ENCODE assay signal across 24 cellular contexts in genomic region chr22:44219101-44219870, GRCh38. TPM values are rescaled to one million over a fixed set of nuclear protein-coding genes. Genes with fewer than 3 reads are reported as not detected.
"Had no signal": no experiment of that assay in that cellular context is flagged by ENCODE, and none has a peak within 500 bp of the region (broad histone marks: within the 10 kb centered on the region; RNA-seq: fewer than 3 reads in every experiment).

No MANE protein-coding gene starts in this region.

- H3K9me3 Mint-ChIP-seq: activated B cell treated with CpG ODN at 0.5 μM for 24 hours; activated CD4-positive, alpha-beta T cell treated with anti-CD3 and anti-CD28 coated beads, Interleukin-2, amount 10 ng/mL, durations not matched to agents 7 days and 5 days; activated naive CD8-positive, alpha-beta T cell treated with anti-CD3 and anti-CD28 coated beads for 36 hours; activated T-helper 2 cell treated with anti-CD3 and anti-CD28 coated beads, Interferon-gamma antibody, Interleukin-2, Interleukin-4, amounts not matched to agents 10 μg/mL and 5 μg/mL and 100 μg/mL, durations not matched to agents 14 hours and 24 hours and 36 hours had no signal

- DNase-seq: activated B cell treated with CpG ODN at 0.5 μM for 24 hours; activated CD4-positive, alpha-beta memory T cell treated with anti-CD3 and anti-CD28 coated beads for 36 hours; activated CD4-positive, alpha-beta T cell treated with anti-CD3 and anti-CD28 coated beads, Interleukin-2, amount 10 ng/mL, durations not matched to agents 7 days and 5 days; activated CD8-positive, alpha-beta memory T cell treated with anti-CD3 and anti-CD28 coated beads, Interleukin-2, amount 50 U/mL, for 4 hours; activated gamma-delta T cell treated with Interleukin-2 at 50 U/mL for 16 hours; activated naive CD4-positive, alpha-beta T cell treated with anti-CD3 and anti-CD28 coated beads, Interleukin-2, amount 10 ng/mL, durations not matched to agents 7 days and 5 days; activated naive CD8-positive, alpha-beta T cell treated with anti-CD3 and anti-CD28 coated beads for 36 hours; activated T-cell treated with anti-CD3 and anti-CD28 coated beads, Interleukin-2, amount 50 U/mL, for 72 hours; brain microvascular endothelial cell; NCI-H1092; NCI-H1417; NCI-H1930; NCI-H2171; NCI-H2227 treated with DMSO at 0.1 percent for 48 hours; NCI-H446 treated with DMSO at 0.1 percent for 48 hours; NCI-H524 treated with DMSO at 0.1 percent for 48 hours; NCI-H774; PC-3; SIG-M5; T-helper 17 cell; T1000 had no signal

- H3K27ac ChIP-seq: brain microvascular endothelial cell, cardiac muscle cell, KMS-11 had no signal

- H3K36me3 ChIP-seq: brain microvascular endothelial cell, cardiac muscle cell had no signal

- H3K4me3 Mint-ChIP-seq: activated B cell treated with CpG ODN at 0.5 μM for 24 hours; activated CD4-positive, alpha-beta memory T cell treated with anti-CD3 and anti-CD28 coated beads for 36 hours; activated CD4-positive, alpha-beta T cell treated with anti-CD3 and anti-CD28 coated beads, Interleukin-2, amount 10 ng/mL, durations not matched to agents 7 days and 5 days; activated naive CD4-positive, alpha-beta T cell treated with anti-CD3 and anti-CD28 coated beads, Interleukin-2, amount 10 ng/mL, durations not matched to agents 7 days and 5 days; activated naive CD8-positive, alpha-beta T cell treated with anti-CD3 and anti-CD28 coated beads for 36 hours; activated T-cell treated with anti-CD3 and anti-CD28 coated beads, Interleukin-2, amount 50 U/mL, for 72 hours; T-helper 17 cell had no signal

- H3K4me1 Mint-ChIP-seq: activated B cell treated with CpG ODN at 0.5 μM for 24 hours; activated CD4-positive, alpha-beta T cell treated with anti-CD3 and anti-CD28 coated beads, Interleukin-2, amount 10 ng/mL, durations not matched to agents 7 days and 5 days; activated naive CD4-positive, alpha-beta T cell treated with anti-CD3 and anti-CD28 coated beads, Interleukin-2, amount 10 ng/mL, durations not matched to agents 7 days and 5 days; activated naive CD8-positive, alpha-beta T cell treated with anti-CD3 and anti-CD28 coated beads for 36 hours had no signal

- H3K36me3 Mint-ChIP-seq: activated CD4-positive, alpha-beta memory T cell treated with anti-CD3 and anti-CD28 coated beads for 36 hours; activated naive CD4-positive, alpha-beta T cell treated with anti-CD3 and anti-CD28 coated beads, Interleukin-2, amount 10 ng/mL, durations not matched to agents 7 days and 5 days; activated naive CD8-positive, alpha-beta T cell treated with anti-CD3 and anti-CD28 coated beads for 36 hours had no signal

- H3K27ac Mint-ChIP-seq: activated B cell treated with CpG ODN at 0.5 μM for 24 hours; activated CD4-positive, alpha-beta memory T cell treated with anti-CD3 and anti-CD28 coated beads for 36 hours; activated CD4-positive, alpha-beta T cell treated with anti-CD3 and anti-CD28 coated beads, Interleukin-2, amount 10 ng/mL, durations not matched to agents 7 days and 5 days; activated naive CD4-positive, alpha-beta T cell treated with anti-CD3 and anti-CD28 coated beads, Interleukin-2, amount 10 ng/mL, durations not matched to agents 7 days and 5 days; activated naive CD8-positive, alpha-beta T cell treated with anti-CD3 and anti-CD28 coated beads for 36 hours; activated T-cell treated with anti-CD3 and anti-CD28 coated beads, Interleukin-2, amount 50 U/mL, for 72 hours; activated T-helper 2 cell treated with anti-CD3 and anti-CD28 coated beads, Interferon-gamma antibody, Interleukin-2, Interleukin-4, amounts not matched to agents 10 μg/mL and 5 μg/mL and 100 μg/mL, durations not matched to agents 14 hours and 24 hours and 36 hours; T-helper 17 cell had no signal

- H3K27me3 ChIP-seq: cardiac muscle cell had no signal

- ATAC-seq: activated T-cell treated with anti-CD3 and anti-CD28 coated beads, Interleukin-2, amount 50 U/mL, for 72 hours; PC-3; T-helper 17 cell had no signal

- H3K4me3 ChIP-seq: cardiac muscle cell had no signal

- H3K27me3 Mint-ChIP-seq: activated CD4-positive, alpha-beta memory T cell treated with anti-CD3 and anti-CD28 coated beads for 36 hours; activated CD4-positive, alpha-beta T cell treated with anti-CD3 and anti-CD28 coated beads, Interleukin-2, amount 10 ng/mL, durations not matched to agents 7 days and 5 days; activated naive CD8-positive, alpha-beta T cell treated with anti-CD3 and anti-CD28 coated beads for 36 hours had no signal

RNA-seq across cellular contexts. Expression of gene PARVG, which starts 38.6 kb away (rescaled TPM):
- total RNA-seq: PC-3 had no signal
